Comparison of ENCODE assay signal across 7 cellular contexts in genomic region chr2:82823892-82824291, GRCh38.
"Had no signal": no experiment of that assay in that cellular context is flagged by ENCODE, and none has a peak within 500 bp of the region (broad histone marks: within the 10 kb centered on the region; RNA-seq: fewer than 3 reads in every experiment).

No MANE protein-coding gene starts in this region.

- ATAC-seq: HCT116 had no signal

- H3K9me3 ChIP-seq: HAP-1 had no signal

- DNase-seq: GOT3, H7, HFFc6, KG1 had no signal

- H3K36me3 ChIP-seq: HAP-1 had no signal

- H3K4me3 ChIP-seq: HAP-1 had no signal

- H3K27ac ChIP-seq: HL-60 had no signal

- H3K4me1 ChIP-seq: HAP-1 had no signal
